Comparison of ENCODE assay signal across 30 cellular contexts in genomic region chr2:696999-697627, GRCh38. TPM values are rescaled to one million over a fixed set of nuclear protein-coding genes. Genes with fewer than 3 reads are reported as not detected.
DNase-seq lines count a peak whose midpoint lies in the region; ATAC-seq, FAIRE-seq and TF ChIP-seq lines count a peak whose summit lies in the region.
"Had no signal": no experiment of that assay in that cellular context is flagged by ENCODE, and none has a peak within 500 bp of the region (broad histone marks: within the 10 kb centered on the region; RNA-seq: fewer than 3 reads in every experiment).

No MANE protein-coding gene starts in this region.

- H3K36me3 ChIP-seq in H7 (replicated peaks; ENCODE audit: control insufficient read depth, insufficient read depth, low read length) (no peaks in the 10 kb centered on the region), PC-3 (ENCODE audit: low read depth, low read length) (no peaks in the 10 kb centered on the region), small intestine (ENCODE audit: control insufficient read depth in 2 of 2, insufficient read depth in 2 of 2, low read length in 2 of 2) (no peaks in the 10 kb centered on the region), tibial nerve (no peaks in the 10 kb centered on the region)
- H3K36me3 ChIP-seq: left ventricle myocardium inferior, neutrophil, SJCRH30 had no signal

- no peaks in the 10 kb centered on the region for H3F3A ChIP-seq in PC-3 (ENCODE audit: low read length, unreplicated experiment)

- H3K27me3 ChIP-seq in H7 (ENCODE audit: control insufficient read depth, insufficient read depth, low read length) (no peaks in the 10 kb centered on the region), PC-3 (ENCODE audit: low read length) (no peaks in the 10 kb centered on the region), small intestine (ENCODE audit: control insufficient read depth in 2 of 2, insufficient read depth in 2 of 2, low read length in 2 of 2) (no peaks in the 10 kb centered on the region), tibial nerve (no peaks in the 10 kb centered on the region)
- H3K27me3 ChIP-seq: SJCRH30, testis had no signal

- DNase-seq in H7 (peak; percentile 43), PC-3 (peak; percentile 79), endothelial cell (ENCODE audit: low spot score) (no peak), small intestine (peak; percentile 7), dedifferentiated amniotic fluid mesenchymal stem cell (ENCODE audit: extremely low spot score) (no peak), occipital lobe (lab: John Stamatoyannopoulos, UW) (no peak), tibial nerve (ENCODE audit: low spot score in 2 of 2) (no peak), NCI-H1105 treated with DMSO at 0.1 percent for 48 hours (lab: John Stamatoyannopoulos, UW) (no peak)
- DNase-seq: activated CD4-positive, alpha-beta T cell treated with anti-CD3 and anti-CD28 coated beads for 36 hours; activated CD8-positive, alpha-beta memory T cell treated with anti-CD3 and anti-CD28 coated beads, Interleukin-2, amount 50 U/mL, for 48 hours; activated CD8-positive, alpha-beta T cell treated with anti-CD3 and anti-CD28 coated beads for 36 hours; amygdala; DND-41; glutamatergic neuron; GOT3; KBM-7; left ventricle myocardium inferior; NCI-H1417 treated with DMSO at 0.1 percent for 48 hours; NCI-H226; NCI-H69; SJCRH30; stimulated activated naive CD8-positive, alpha-beta T cell treated with anti-CD3 and anti-CD28 coated beads, Interleukin-15, Interleukin-2, amounts not matched to agents 100 U/mL and 50 U/mL, for 24 hours; SW 1271; testis had no signal

- TF ChIP-seq CTCF in PC-3 (conservative IDR thresholded peaks at IDR 0.05; ENCODE audit: low read depth, low read length) (no peak), endothelial cell (IDR thresholded peaks at IDR 0.05; ENCODE audit: unreplicated experiment) (peak; percentile 17), tibial nerve (IDR thresholded peaks at IDR 0.05) (no peak)

- TF ChIP-seq POLR2A in tibial nerve (IDR thresholded peaks at IDR 0.05), result no peak

- no peaks in the 10 kb centered on the region for H3K9me2 ChIP-seq in PC-3 (replicated peaks; ENCODE audit: low read length)

- no peak for TF ChIP-seq EP300 in tibial nerve (IDR thresholded peaks at IDR 0.05)

- no TSS peak for BruUV-seq in PC-3 (replicated peaks; lab: Mats Ljungman, UMichigan)

- ATAC-seq in PC-3, result peak; percentile 62
- ATAC-seq: activated CD4-positive, alpha-beta T cell treated with anti-CD3 and anti-CD28 coated beads for 36 hours; activated CD8-positive, alpha-beta T cell treated with anti-CD3 and anti-CD28 coated beads for 36 hours; activated naive CD4-positive, alpha-beta T cell treated with anti-CD3 and anti-CD28 coated beads, Interleukin-2, amount 50 U/mL, for 72 hours; activated T-helper 17 cell treated with anti-CD3 and anti-CD28 coated beads, Interleukin-2, amount 50 U/mL, for 72 hours had no signal

- H3K27ac Mint-ChIP-seq in endothelial cell (ENCODE audit: unreplicated experiment), result no peak overlapping the region
- H3K27ac Mint-ChIP-seq: activated CD4-positive, alpha-beta T cell treated with anti-CD3 and anti-CD28 coated beads for 36 hours; activated CD8-positive, alpha-beta T cell treated with anti-CD3 and anti-CD28 coated beads for 36 hours; activated naive CD4-positive, alpha-beta T cell treated with anti-CD3 and anti-CD28 coated beads, Interleukin-2, amount 50 U/mL, for 72 hours; activated T-helper 17 cell treated with anti-CD3 and anti-CD28 coated beads, Interleukin-2, amount 50 U/mL, for 72 hours; CD14-positive monocyte had no signal

- CTCF ChIA-PET in PC-3 (lab: Charles Lee), result no interaction called here

- no peaks in the 10 kb centered on the region for H4K20me1 ChIP-seq in PC-3 (ENCODE audit: low read length)

- H3K79me2 ChIP-seq in PC-3 (ENCODE audit: low read length), result no peaks in the 10 kb centered on the region

- peaks cover 31% of the 10 kb centered on the region for H3K4me1 ChIP-seq in PC-3 (ENCODE audit: insufficient read depth, low read length)
- H3K4me1 ChIP-seq in small intestine (ENCODE audit: control insufficient read depth in 2 of 2, insufficient read depth in 1 of 2, low read depth in 1 of 2, low read length in 1 of 2), result no peaks in the 10 kb centered on the region
- H3K4me1 ChIP-seq in tibial nerve, result peaks cover 0 to 18% (median 4%) of the 10 kb centered on the region in 4 donors
- H3K4me1 ChIP-seq: SJCRH30, testis had no signal

- H3K4me3 ChIP-seq in H7 (ENCODE audit: insufficient read depth, low read depth, low read length), result no peak overlapping the region
- H3K4me3 ChIP-seq in PC-3 (ENCODE audit: low read length), result no peak overlapping the region
- H3K4me3 ChIP-seq in small intestine (ENCODE audit: low read depth in 1 of 2, low read length in 2 of 2), result no peak overlapping the region
- no peak overlapping the region for H3K4me3 ChIP-seq in tibial nerve
- H3K4me3 ChIP-seq: left ventricle myocardium inferior, SJCRH30, testis had no signal

- H3K4me1 Mint-ChIP-seq in endothelial cell (ENCODE audit: unreplicated experiment), result peaks cover 8% of the 10 kb centered on the region
- H3K4me1 Mint-ChIP-seq: CD14-positive monocyte had no signal

- H3K9ac ChIP-seq in PC-3 (ENCODE audit: low read length), result no peak overlapping the region

- H3K27me3 Mint-ChIP-seq in endothelial cell (ENCODE audit: unreplicated experiment), result peaks cover 2% of the 10 kb centered on the region

- H2AFZ ChIP-seq in PC-3 (ENCODE audit: low read length), result peak overlapping the region; percentile 20; the same call in 1 of the 2 replicates

- H3K9me3 ChIP-seq in PC-3 (ENCODE audit: low read length) (no peaks in the 10 kb centered on the region), small intestine (ENCODE audit: control insufficient read depth, low read depth) (no peaks in the 10 kb centered on the region), tibial nerve (peaks cover 0 to 5% (median 0%) of the 10 kb centered on the region in 4 donors)
- H3K9me3 ChIP-seq: neutrophil, testis had no signal

- H3K4me3 Mint-ChIP-seq in endothelial cell (ENCODE audit: unreplicated experiment), result no peak overlapping the region
- H3K4me3 Mint-ChIP-seq: activated CD4-positive, alpha-beta T cell treated with anti-CD3 and anti-CD28 coated beads for 36 hours; activated CD8-positive, alpha-beta T cell treated with anti-CD3 and anti-CD28 coated beads for 36 hours; activated T-helper 17 cell treated with anti-CD3 and anti-CD28 coated beads, Interleukin-2, amount 50 U/mL, for 72 hours; CD14-positive monocyte had no signal

- H3K36me3 Mint-ChIP-seq in endothelial cell (ENCODE audit: low read depth, unreplicated experiment), result no peaks in the 10 kb centered on the region
- H3K36me3 Mint-ChIP-seq: CD14-positive monocyte had no signal

- FAIRE-seq in small intestine (lab: Jason Lieb, UNC), result no peak
- FAIRE-seq: islet of Langerhans had no signal

- POLR2A ChIA-PET in PC-3 (lab: Charles Lee; ENCODE audit: unreplicated experiment), result no interaction called here

- H3K27ac ChIP-seq in PC-3 (ENCODE audit: low read length) (no peak overlapping the region), small intestine (ENCODE audit: low read depth in 1 of 2, low read length in 1 of 2) (no peak overlapping the region), tibial nerve (no peak overlapping the region)
- H3K27ac ChIP-seq: epithelial cell of prostate, left ventricle myocardium inferior, neutrophil, SJCRH30, testis had no signal

- WGBS in small intestine, 3 donors, result 22 to 67% (median 52%) methylated on average over 11 of the region's 11 CpGs
- 92 to 93% methylated on average over 11 of the region's 11 CpGs for WGBS in tibial nerve, 2 donors

- intact Hi-C loops in PC-3 (cut with micrococcal nuclease), result no loop called here

- H3K4me2 ChIP-seq in PC-3 (ENCODE audit: low read length), result peak overlapping the region; percentile 51

- H3K9me3 Mint-ChIP-seq in endothelial cell (ENCODE audit: unreplicated experiment), result no peaks in the 10 kb centered on the region
- H3K9me3 Mint-ChIP-seq: activated T-helper 17 cell treated with anti-CD3 and anti-CD28 coated beads, Interleukin-2, amount 50 U/mL, for 72 hours had no signal

RNA-seq across cellular contexts. Expression of gene TMEM18, which starts 19.9 kb away (rescaled TPM):
- total RNA-seq in H7 (2014; rRNA removed; shearing (Covaris generic)), result 18.8 and 23.9 TPM in 2 replicates
- total RNA-seq in PC-3 (2014; rRNA removed) (25.5 and 30.8 TPM in 2 replicates), endothelial cell (ENCODE audit: unreplicated experiment) (26.3 TPM), occipital lobe (19.8 TPM), tibial nerve (10 to 100 TPM; 20.1 to 44.1 (median 23.4) TPM)
- polyA plus RNA-seq in small intestine, result 10 to 100 TPM; 22.1 to 26.5 (median 25.2) TPM

Comparison
In these comparisons a context has a peak if more than half of its experiments do, and no peak if none do; other contexts are left out.
1. DNase-seq: peak in H7 (single experiment), PC-3 (single experiment) and small intestine (single experiment); none in endothelial cell (single experiment), dedifferentiated amniotic fluid mesenchymal stem cell (single experiment), occipital lobe (single experiment), tibial nerve (0 of 2) and NCI-H1105 treated with DMSO at 0.1 percent for 48 hours (single experiment).